In the genomic region with DNA sequence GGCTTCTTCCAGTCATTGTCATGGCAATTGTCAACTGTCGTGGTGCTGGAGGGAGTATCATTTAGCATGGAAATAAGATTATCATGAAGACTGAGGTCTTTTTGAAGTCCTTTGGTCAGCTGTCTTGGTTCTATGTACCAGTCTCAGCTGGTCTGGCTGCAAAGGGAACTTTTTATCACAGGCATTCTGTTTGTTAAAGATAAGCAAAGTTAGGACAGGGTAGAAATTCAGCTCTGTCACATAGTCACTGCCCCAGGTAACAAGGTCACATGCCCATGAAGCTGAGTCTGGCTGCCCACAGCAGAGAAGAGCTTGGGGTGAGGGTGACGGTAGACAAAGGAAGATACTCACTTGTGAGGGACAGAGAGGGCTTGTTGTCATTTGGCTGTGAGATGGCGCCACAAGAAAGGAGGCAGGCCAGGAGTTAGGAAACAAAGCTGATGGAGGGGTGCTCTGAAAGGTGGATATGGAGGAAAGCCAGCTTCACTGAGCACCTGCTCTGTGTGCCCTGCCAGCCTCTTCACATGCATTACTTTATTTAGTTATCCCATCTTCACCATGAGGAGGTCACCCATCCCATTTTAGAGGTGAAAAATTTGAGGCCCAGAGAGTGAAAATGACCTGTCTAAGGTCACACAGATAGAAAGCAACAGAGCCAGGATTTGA, we compare ENCODE assay signal across 28 cellular contexts.
"Had no signal": no experiment of that assay in that cellular context is flagged by ENCODE, and none has a peak within 500 bp of the region (broad histone marks: within the 10 kb centered on the region; RNA-seq: fewer than 3 reads in every experiment).

No MANE protein-coding gene starts in this region.

- H3K27me3 Mint-ChIP-seq: naive B cell; stimulated activated memory B cell treated with anti-CD40 and anti-IgM and Interleukin-4, amounts not matched to agents 10 μg/mL and 1 μg/mL and 100 μg/mL, for 72 hours; stimulated activated naive CD8-positive, alpha-beta T cell treated with anti-CD3 and anti-CD28 coated beads, Interleukin-15, amount 100 ng/mL, for 72 hours had no signal

- H3K4me1 ChIP-seq: left lung, lower lobe of right lung, neural progenitor cell, right atrium auricular region, right lobe of liver, testis, thyroid gland, transverse colon, upper lobe of left lung, vagina had no signal

- H3K4me1 Mint-ChIP-seq: mesothelial cell of epicardium; naive B cell; stimulated activated memory B cell treated with anti-CD40 and anti-IgM and Interleukin-4, amounts not matched to agents 10 μg/mL and 1 μg/mL and 100 μg/mL, for 72 hours; stimulated activated naive CD8-positive, alpha-beta T cell treated with anti-CD3 and anti-CD28 coated beads, Interleukin-15, amount 100 ng/mL, for 72 hours had no signal

- H3K4me2 ChIP-seq: neural progenitor cell, smooth muscle cell had no signal

- H3K9me3 ChIP-seq: left lung, lower lobe of right lung, neutrophil, right atrium auricular region, right lobe of liver, testis, thyroid gland, transverse colon, upper lobe of left lung, vagina had no signal

- DNase-seq: islet precursor cell; left lung; lower lobe of right lung; mammary epithelial cell; mesenchymal stem cell; naive B cell; natural killer cell; nephron progenitor cell; occipital lobe; right lobe of liver; stimulated activated CD4-positive, alpha-beta T cell treated with anti-CD3 and anti-CD28 coated beads, Interleukin-1b, Interleukin-23, amount 100 ng/mL, for 48 hours; stimulated activated CD4-positive, alpha-beta T cell treated with anti-CD3 and anti-CD28 coated beads, Interleukin-2, amount 100 ng/mL, for 48 hours; stimulated activated CD4-positive, alpha-beta T cell treated with anti-CD3 and anti-CD28 coated beads, Interleukin-4, amount 100 ng/mL, for 4 hours; stimulated activated CD8-positive, alpha-beta memory T cell treated with anti-CD3 and anti-CD28 coated beads, Interleukin-4, amount 100 ng/mL, for 48 hours; stimulated activated naive CD4-positive, alpha-beta T cell treated with Interleukin-2 at 50 U/mL for 16 hours; stimulated activated naive CD8-positive, alpha-beta T cell treated with anti-CD3 and anti-CD28 coated beads, Interleukin-15, amount 100 ng/mL, for 72 hours; testis; thyroid gland; transverse colon; upper lobe of left lung had no signal

- H3K4me3 Mint-ChIP-seq: mesothelial cell of epicardium; naive B cell; natural killer cell; nephron progenitor cell; neural progenitor cell; stimulated activated memory B cell treated with anti-CD40 and anti-IgM and Interleukin-4, amounts not matched to agents 10 μg/mL and 1 μg/mL and 100 μg/mL, for 72 hours; stimulated activated naive CD8-positive, alpha-beta T cell treated with anti-CD3 and anti-CD28 coated beads, Interleukin-15, amount 100 ng/mL, for 72 hours had no signal

- H3K9me3 Mint-ChIP-seq: mesothelial cell of epicardium; naive B cell; nephron progenitor cell; neural progenitor cell; stimulated activated memory B cell treated with anti-CD40 and anti-IgM and Interleukin-4, amounts not matched to agents 10 μg/mL and 1 μg/mL and 100 μg/mL, for 72 hours; stimulated activated naive CD8-positive, alpha-beta T cell treated with anti-CD3 and anti-CD28 coated beads, Interleukin-15, amount 100 ng/mL, for 72 hours had no signal

- H3K9ac ChIP-seq: neural progenitor cell had no signal

- H3K27ac Mint-ChIP-seq: mesothelial cell of epicardium; naive B cell; natural killer cell; progenitor cell of endocrine pancreas; stimulated activated memory B cell treated with anti-CD40 and anti-IgM and Interleukin-4, amounts not matched to agents 10 μg/mL and 1 μg/mL and 100 μg/mL, for 72 hours; stimulated activated naive CD8-positive, alpha-beta T cell treated with anti-CD3 and anti-CD28 coated beads, Interleukin-15, amount 100 ng/mL, for 72 hours had no signal

- H3K36me3 ChIP-seq: left lung, lower lobe of right lung, neural progenitor cell, neutrophil, right atrium auricular region, right lobe of liver, thyroid gland, transverse colon, upper lobe of left lung, vagina had no signal

- H3K36me3 Mint-ChIP-seq: mesothelial cell of epicardium; naive B cell; natural killer cell; neural progenitor cell; stimulated activated memory B cell treated with anti-CD40 and anti-IgM and Interleukin-4, amounts not matched to agents 10 μg/mL and 1 μg/mL and 100 μg/mL, for 72 hours had no signal

- H3K27ac ChIP-seq: left lung, lower lobe of right lung, neural progenitor cell, neutrophil, right atrium auricular region, right lobe of liver, testis, thyroid gland, transverse colon, upper lobe of left lung, vagina had no signal

- ATAC-seq: left lung; natural killer cell; stimulated activated memory B cell treated with anti-CD40 and anti-IgM and Interleukin-4, amounts not matched to agents 10 μg/mL and 1 μg/mL and 100 μg/mL, for 72 hours; stimulated activated naive CD8-positive, alpha-beta T cell treated with anti-CD3 and anti-CD28 coated beads, Interleukin-15, amount 100 ng/mL, for 72 hours had no signal

- H3K27me3 ChIP-seq: left lung, neural progenitor cell, neutrophil, right atrium auricular region, right lobe of liver, testis, thyroid gland, transverse colon, upper lobe of left lung, vagina had no signal

- H3K4me3 ChIP-seq: left lung, lower lobe of right lung, neural progenitor cell, right atrium auricular region, right lobe of liver, smooth muscle cell, testis, thyroid gland, transverse colon, upper lobe of left lung, vagina had no signal
